ENCODE assay signal across 19 cellular contexts in genomic region chr6:27059621-27060425, GRCh38.
DNase-seq lines count a peak whose midpoint lies in the region; ATAC-seq, FAIRE-seq and TF ChIP-seq lines count a peak whose summit lies in the region.
"Had no signal": no experiment of that assay in that cellular context is flagged by ENCODE, and none has a peak within 500 bp of the region (broad histone marks: within the 10 kb centered on the region; RNA-seq: fewer than 3 reads in every experiment).

No MANE protein-coding gene starts in this region.

- H3K27me3 ChIP-seq in left ventricle myocardium inferior (ENCODE audit: low read depth) = peaks cover 16% of the 10 kb centered on the region
- H3K27me3 ChIP-seq: BLaER1 treated with 17β-estradiol and CSF1 and Interleukin-3, amounts not matched to agents 10 nM and 100 nM; sigmoid colon had no signal

- no peak for ATAC-seq in GM18861 (IDR thresholded peaks at IDR 0.05; ENCODE audit: unreplicated experiment)
- ATAC-seq: activated CD4-positive, alpha-beta T cell treated with anti-CD3 and anti-CD28 coated beads for 36 hours; esophagus mucosa; HCT116 had no signal

- no peaks in the 10 kb centered on the region for H3K9me3 ChIP-seq in left ventricle myocardium inferior (replicated peaks)
- H3K9me3 ChIP-seq: BLaER1 treated with 17β-estradiol and CSF1 and Interleukin-3, amounts not matched to agents 10 nM and 100 nM; neutrophil; sigmoid colon had no signal

- DNase-seq in HCEC 1CT (peak; percentile 2), NCI-H2029 treated with DMSO at 0.1 percent for 48 hours (lab: John Stamatoyannopoulos, UW) (peak; percentile 52), SHP77 treated with DMSO at 0.1 percent for 48 hours (lab: John Stamatoyannopoulos, UW) (peak; percentile 95), nephron progenitor cell (no peak), frontal cortex (ENCODE audit: low spot score in 2 of 2) (no peak), left ventricle myocardium inferior (no peak)
- DNase-seq: activated CD4-positive, alpha-beta T cell treated with anti-CD3 and anti-CD28 coated beads for 36 hours; activated CD8-positive, alpha-beta memory T cell treated with anti-CD3 and anti-CD28 coated beads, Interleukin-2, amount 50 U/mL, for 4 hours; activated naive CD4-positive, alpha-beta T cell treated with anti-CD3 and anti-CD28 coated beads for 36 hours; dorsolateral prefrontal cortex; sigmoid colon; T-helper 9 cell had no signal

- peaks cover 10% of the 10 kb centered on the region for H3K4me1 Mint-ChIP-seq in nephron progenitor cell
- H3K4me1 Mint-ChIP-seq: activated CD4-positive, alpha-beta T cell treated with anti-CD3 and anti-CD28 coated beads for 36 hours; memory B cell had no signal

- intact Hi-C loops in left ventricle myocardium inferior (cut with micrococcal nuclease) = no loop called here

- no peaks in the 10 kb centered on the region for H3K4me1 ChIP-seq in left ventricle myocardium inferior
- H3K4me1 ChIP-seq: BLaER1 treated with 17β-estradiol and CSF1 and Interleukin-3, amounts not matched to agents 10 nM and 100 nM had no signal

- H3K27ac ChIP-seq in left ventricle myocardium inferior (replicated peaks) = no peak overlapping the region
- H3K27ac ChIP-seq: BLaER1 treated with 17β-estradiol and CSF1 and Interleukin-3, amounts not matched to agents 10 nM and 100 nM; dorsolateral prefrontal cortex; neutrophil had no signal

- no peaks in the 10 kb centered on the region for H3K9me3 Mint-ChIP-seq in nephron progenitor cell
- H3K9me3 Mint-ChIP-seq: activated naive CD4-positive, alpha-beta T cell treated with anti-CD3 and anti-CD28 coated beads for 36 hours; memory B cell had no signal

- H3K36me3 ChIP-seq in left ventricle myocardium inferior = no peaks in the 10 kb centered on the region
- H3K36me3 ChIP-seq: BLaER1 treated with 17β-estradiol and CSF1 and Interleukin-3, amounts not matched to agents 10 nM and 100 nM; neutrophil; sigmoid colon had no signal

- FAIRE-seq in frontal cortex (lab: Jason Lieb, UNC) = no peak
- FAIRE-seq: GM12892 had no signal

- no peaks in the 10 kb centered on the region for H3K36me3 Mint-ChIP-seq in nephron progenitor cell (ENCODE audit: low read depth)
- H3K36me3 Mint-ChIP-seq: memory B cell had no signal

- H3K4me3 Mint-ChIP-seq in nephron progenitor cell = no peak overlapping the region
- H3K4me3 Mint-ChIP-seq: activated CD4-positive, alpha-beta T cell treated with anti-CD3 and anti-CD28 coated beads for 36 hours; activated naive CD4-positive, alpha-beta T cell treated with anti-CD3 and anti-CD28 coated beads for 36 hours; memory B cell had no signal

- H3K27ac Mint-ChIP-seq in nephron progenitor cell = peak overlapping the region; percentile 24
- H3K27ac Mint-ChIP-seq: activated CD4-positive, alpha-beta T cell treated with anti-CD3 and anti-CD28 coated beads for 36 hours; activated naive CD4-positive, alpha-beta T cell treated with anti-CD3 and anti-CD28 coated beads for 36 hours; memory B cell had no signal

- TF ChIP-seq CTCF in nephron progenitor cell (IDR thresholded peaks at IDR 0.05) = no peak
- TF ChIP-seq CTCF in left ventricle myocardium inferior (IDR thresholded peaks at IDR 0.05; ENCODE audit: borderline replicate concordance) = no peak

- H3K27me3 Mint-ChIP-seq in nephron progenitor cell (ENCODE audit: low read depth, poor library complexity) = peaks cover 13% of the 10 kb centered on the region

- no peak overlapping the region for H3K4me3 ChIP-seq in left ventricle myocardium inferior
- H3K4me3 ChIP-seq: BLaER1 treated with 17β-estradiol and CSF1 and Interleukin-3, amounts not matched to agents 10 nM and 100 nM; dorsolateral prefrontal cortex; sigmoid colon had no signal

Comparison
In these comparisons a context has a peak if more than half of its experiments do, and no peak if none do; other contexts are left out.
1. DNase-seq: peak in HCEC 1CT (single experiment), NCI-H2029 treated with DMSO at 0.1 percent for 48 hours (single experiment) and SHP77 treated with DMSO at 0.1 percent for 48 hours (single experiment); none in nephron progenitor cell (single experiment), frontal cortex (0 of 2) and left ventricle myocardium inferior (single experiment).